Comparison of ENCODE assay signal across 8 cellular contexts in genomic region chr6:135088818-135089809, GRCh38. TPM values are rescaled to one million over a fixed set of nuclear protein-coding genes. Genes with fewer than 3 reads are reported as not detected.
DNase-seq lines count a peak whose midpoint lies in the region; ATAC-seq lines count a peak whose summit lies in the region.

No MANE protein-coding gene starts in this region.

- H3K27me3 ChIP-seq in CD8-positive, alpha-beta memory T cell (ENCODE audit: insufficient read depth, low read length, poor library complexity, severe bottlenecking) = no peaks in the 10 kb centered on the region

- no peaks in the 10 kb centered on the region for H3K36me3 Mint-ChIP-seq in CD8-positive, alpha-beta memory T cell
- H3K36me3 Mint-ChIP-seq in memory B cell = no peaks in the 10 kb centered on the region

- peaks cover 56 to 68% (median 61%) of the 10 kb centered on the region in 3 donors for H3K4me1 Mint-ChIP-seq in CD8-positive, alpha-beta memory T cell
- H3K4me1 Mint-ChIP-seq in memory B cell = peaks cover 11% of the 10 kb centered on the region

- H3K4me1 ChIP-seq in CD8-positive, alpha-beta memory T cell (ENCODE audit: insufficient read depth, low read length) = peaks cover 68% of the 10 kb centered on the region

- peak in 3 of 5 donors; percentile 20 to 50 (median 31) for DNase-seq in CD8-positive, alpha-beta memory T cell
- DNase-seq in NCI-H524 (lab: John Stamatoyannopoulos, UW) = peak; percentile 20 to 80
- peak; percentile 79 for DNase-seq in amniotic epithelial cell (ENCODE audit: low read depth)
- no peak for DNase-seq in memory B cell (ENCODE audit: low spot score in 2 of 2)
- DNase-seq in NCI-H2029 treated with DMSO at 0.1 percent for 48 hours (lab: John Stamatoyannopoulos, UW) = no peak
- no peak for DNase-seq in NCI-H187 (lab: John Stamatoyannopoulos, UW)

- no peaks in the 10 kb centered on the region for H3K9me3 ChIP-seq in CD8-positive, alpha-beta memory T cell (ENCODE audit: low read length)

- CTCF ChIA-PET in CD8-positive, alpha-beta memory T cell (lab: Charles Lee) = interaction anchor here (0.9 to 4.2 kb wide), 15 partner anchors 12 to 94 kb away, joined by 3 to 23 read pairs (median 4); partner anchors contain the start of gene HBS1L

- H3K9me3 Mint-ChIP-seq in CD8-positive, alpha-beta memory T cell = no peaks in the 10 kb centered on the region
- no peaks in the 10 kb centered on the region for H3K9me3 Mint-ChIP-seq in memory B cell

- POLR2A ChIA-PET in CD8-positive, alpha-beta memory T cell (lab: Charles Lee) = interaction anchor here (0.5 to 1.1 kb wide), 2 partner anchors 11 to 14 kb away, joined by 3 to 4 read pairs; no protein-coding TSS in a partner anchor

- ATAC-seq in GM18868 (IDR thresholded peaks at IDR 0.05; ENCODE audit: unreplicated experiment) (peak; percentile 83), HG03039 (IDR thresholded peaks at IDR 0.05; ENCODE audit: unreplicated experiment) (peak; percentile 75), memory B cell (ENCODE audit: low read depth) (peak; percentile 56)

- peak overlapping the region in 7 of 8 donors; percentile 15 to 93 (median 86) for H3K27ac Mint-ChIP-seq in CD8-positive, alpha-beta memory T cell
- no peak overlapping the region for H3K27ac Mint-ChIP-seq in memory B cell

- peak overlapping the region; percentile 49 for H3K4me3 ChIP-seq in CD8-positive, alpha-beta memory T cell (ENCODE audit: low read length)

- H3K27ac ChIP-seq in CD8-positive, alpha-beta memory T cell (ENCODE audit: low read depth, low read length) = peak overlapping the region; percentile 9

- peak overlapping the region; percentile 71 to 86 (median 84) for H3K4me3 Mint-ChIP-seq in CD8-positive, alpha-beta memory T cell
- peak overlapping the region; percentile 46 for H3K4me3 Mint-ChIP-seq in memory B cell

- no peaks in the 10 kb centered on the region for H3K36me3 ChIP-seq in CD8-positive, alpha-beta memory T cell (ENCODE audit: insufficient read depth, low read length)

- no peaks in the 10 kb centered on the region for H3K27me3 Mint-ChIP-seq in CD8-positive, alpha-beta memory T cell
- peaks cover 6% of the 10 kb centered on the region for H3K27me3 Mint-ChIP-seq in memory B cell

RNA-seq across cellular contexts. Expression of gene HBS1L, which starts 34.5 kb away (rescaled TPM):
- 100 to 1,000 TPM; 145 to 147 TPM for total RNA-seq in CD8-positive, alpha-beta memory T cell
- polyA plus RNA-seq in CD8-positive, alpha-beta memory T cell = 45.6 TPM

Comparison
In these comparisons a context has a peak if more than half of its experiments do, and no peak if none do; other contexts are left out.
1. DNase-seq: peak in CD8-positive, alpha-beta memory T cell (3 of 5), NCI-H524 (2 of 2) and amniotic epithelial cell (single experiment); none in memory B cell (0 of 2), NCI-H2029 treated with DMSO at 0.1 percent for 48 hours (single experiment) and NCI-H187 (0 of 2).
2. Peak in every context shown above with its lines, with median percentiles within 50 percentile points of each other: ATAC-seq.